13 cellular contexts compared by ENCODE assay signal in genomic region chr6:7916959-7917358, GRCh38. TPM values are rescaled to one million over a fixed set of nuclear protein-coding genes. Genes with fewer than 3 reads are reported as not detected.
DNase-seq lines count a peak whose midpoint lies in the region; ATAC-seq, FAIRE-seq and TF ChIP-seq lines count a peak whose summit lies in the region.
"Had no signal": no experiment of that assay in that cellular context is flagged by ENCODE, and none has a peak within 500 bp of the region (broad histone marks: within the 10 kb centered on the region; RNA-seq: fewer than 3 reads in every experiment).

No MANE protein-coding gene starts in this region.

- DNase-seq in activated T-cell treated with anti-CD3 and anti-CD28 coated beads for 4 hours: no peak
- DNase-seq in medulla oblongata (ENCODE audit: extremely low spot score): no peak
- no peak for DNase-seq in HTR-8/SVneo (ENCODE audit: insufficient read length, low spot score)
- no peak for DNase-seq in MG63
- DNase-seq: activated CD4-positive, alpha-beta T cell treated with anti-CD3 and anti-CD28 coated beads for 48 hours; NCI-H2171; Right ventricle myocardium superior had no signal

- no peaks in the 10 kb centered on the region for H4K20me1 ChIP-seq in SU-DHL-6 (ENCODE audit: low read depth, low read length)

- no peaks in the 10 kb centered on the region for H3K79me2 ChIP-seq in SU-DHL-6 (ENCODE audit: insufficient read depth, low read length)
- H3K79me2 ChIP-seq: parathyroid adenoma had no signal

- H3K36me3 ChIP-seq in SU-DHL-6 (ENCODE audit: low read length): no peaks in the 10 kb centered on the region
- H3K36me3 ChIP-seq in MG63: no peaks in the 10 kb centered on the region

- H3K9me2 ChIP-seq in SU-DHL-6 (replicated peaks; ENCODE audit: insufficient read depth, low read length): no peaks in the 10 kb centered on the region

- peak overlapping the region; percentile 43 for H3K4me2 ChIP-seq in SU-DHL-6 (ENCODE audit: low read depth, low read length, poor library complexity, severe bottlenecking)

- no peaks in the 10 kb centered on the region for H3K9me3 ChIP-seq in SU-DHL-6 (ENCODE audit: insufficient read depth, low read length)
- H3K9me3 ChIP-seq in MG63: no peaks in the 10 kb centered on the region

- H3K27me3 ChIP-seq in SU-DHL-6 (ENCODE audit: low read length) (no peaks in the 10 kb centered on the region), MG63 (no peaks in the 10 kb centered on the region)

- peak overlapping the region; percentile 1 for H2AFZ ChIP-seq in SU-DHL-6 (ENCODE audit: low read depth, low read length, severe bottlenecking)
- H2AFZ ChIP-seq: parathyroid adenoma had no signal

- peak; percentile 88 for ATAC-seq in GM18861 (IDR thresholded peaks at IDR 0.05; ENCODE audit: unreplicated experiment)
- peak; percentile 86 for ATAC-seq in GM21526 (IDR thresholded peaks at IDR 0.05; ENCODE audit: low FRiP score, unreplicated experiment)
- ATAC-seq in HG03066 (IDR thresholded peaks at IDR 0.05; ENCODE audit: low read depth, unreplicated experiment): peak; percentile 92
- ATAC-seq: activated naive CD4-positive, alpha-beta T cell treated with anti-CD3 and anti-CD28 coated beads, Interleukin-2, amount 50 U/mL, for 72 hours had no signal

- peak overlapping the region; percentile 49 for H3K27ac ChIP-seq in SU-DHL-6 (ENCODE audit: low read depth, low read length)
- H3K27ac ChIP-seq: parathyroid adenoma had no signal

- H3K9ac ChIP-seq in SU-DHL-6 (ENCODE audit: low read length): peak overlapping the region; percentile 16; the same call in 1 of the 2 replicates
- H3K9ac ChIP-seq: parathyroid adenoma had no signal

- no peak for TF ChIP-seq CTCF in SU-DHL-6 (IDR thresholded peaks at IDR 0.05; ENCODE audit: insufficient read depth, low read length, poor library complexity, severe bottlenecking)

- H3F3A ChIP-seq in SU-DHL-6 (ENCODE audit: insufficient read depth): 0 out of 2 replicates have a peak, but pooled peaks cover under 1% of the 10 kb centered on the region

- FAIRE-seq in HTR-8/SVneo (lab: Jason Lieb, UNC): no peak

- H3K4me3 ChIP-seq in SU-DHL-6 (ENCODE audit: insufficient read depth, low read length, poor library complexity, severe bottlenecking) (peak overlapping the region; percentile 4), MG63 (no peak overlapping the region)

RNA-seq across cellular contexts. Expression of gene TXNDC5, which starts 6.4 kb away (rescaled TPM):
- total RNA-seq in MG63 (2014; rRNA removed; shearing (Covaris generic); ENCODE audit: low replicate concordance): 417 and 442 TPM in 2 replicates
